14 cellular contexts compared by ENCODE assay signal in the genomic region with DNA sequence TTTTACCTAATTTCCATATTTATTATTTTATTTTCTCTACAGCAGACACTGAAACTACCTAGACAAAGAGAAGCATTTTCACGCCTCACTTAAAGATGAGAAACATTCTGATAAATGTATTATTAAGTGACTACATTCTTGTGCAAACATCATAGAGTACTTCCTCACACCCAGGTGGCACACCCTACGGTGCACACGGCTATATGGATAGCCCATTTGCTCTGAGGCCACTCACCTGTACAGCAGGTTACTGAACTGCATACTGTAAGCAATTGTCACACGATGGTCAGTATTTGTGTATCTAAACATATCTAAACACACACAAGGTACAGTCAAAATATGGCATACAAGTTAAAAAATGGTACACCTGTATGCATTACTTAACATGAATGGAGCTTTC.
A peak's percentile ranks its signal among the peaks of the same experiment; 100 is the strongest.
DNase-seq lines count a peak whose midpoint lies in the region; ATAC-seq and TF ChIP-seq lines count a peak whose summit lies in the region.
"Had no signal": no experiment of that assay in that cellular context is flagged by ENCODE, and none has a peak within 500 bp of the region (broad histone marks: within the 10 kb centered on the region; RNA-seq: fewer than 3 reads in every experiment).

No MANE protein-coding gene starts in this region.

- H3K36me3 ChIP-seq in tibial artery = no peaks in the 10 kb centered on the region
- H3K36me3 ChIP-seq: BE2C, HAP-1 had no signal

- ATAC-seq in left colon = peak; percentile 98

- H3K9me3 ChIP-seq in tibial artery = no peaks in the 10 kb centered on the region
- H3K9me3 ChIP-seq: BE2C, HAP-1 had no signal

- H3K27ac ChIP-seq in tibial artery = no peak overlapping the region
- H3K27ac ChIP-seq in coronary artery = no peak overlapping the region
- H3K27ac ChIP-seq: C4-2B had no signal

- TF ChIP-seq CTCF in tibial artery (IDR thresholded peaks at IDR 0.05) (no peak), coronary artery (IDR thresholded peaks at IDR 0.05) (no peak), type B pancreatic cell (conservative IDR thresholded peaks at IDR 0.05) (no peak)

- H3K27me3 Mint-ChIP-seq in type B pancreatic cell = no peaks in the 10 kb centered on the region
- H3K27me3 Mint-ChIP-seq: CD4-positive, alpha-beta memory T cell had no signal

- H3K9me3 Mint-ChIP-seq in type B pancreatic cell = peaks cover 12% of the 10 kb centered on the region

- H3K27me3 ChIP-seq in tibial artery = no peaks in the 10 kb centered on the region
- H3K27me3 ChIP-seq: BE2C had no signal

- no peak overlapping the region for H3K4me3 Mint-ChIP-seq in type B pancreatic cell
- H3K4me3 Mint-ChIP-seq: CD4-positive, alpha-beta memory T cell had no signal

- no peak overlapping the region for H3K4me3 ChIP-seq in tibial artery
- H3K4me3 ChIP-seq in coronary artery = no peak overlapping the region
- H3K4me3 ChIP-seq: HAP-1 had no signal

- DNase-seq in NCI-H510A treated with DMSO at 0.1 percent for 48 hours (lab: John Stamatoyannopoulos, UW) = peak; percentile 19
- no peak for DNase-seq in NCI-H510A (lab: John Stamatoyannopoulos, UW)
- DNase-seq in NCI-H748 (lab: John Stamatoyannopoulos, UW; ENCODE audit: unreplicated experiment) = peak; percentile 46
- DNase-seq in left colon = peak in 1 of 2 donors; percentile 19
- DNase-seq in tibial artery = no peak
- no peak for DNase-seq in coronary artery (ENCODE audit: low spot score)
- DNase-seq in type B pancreatic cell (ENCODE audit: extremely low spot score, unreplicated experiment) = no peak
- DNase-seq: BE2C; CD4-positive, alpha-beta memory T cell; COR-L47; DMS153; GF-D8 had no signal

- no peak overlapping the region for H3K27ac Mint-ChIP-seq in type B pancreatic cell
- H3K27ac Mint-ChIP-seq: CD4-positive, alpha-beta memory T cell had no signal

- H3K36me3 Mint-ChIP-seq in type B pancreatic cell = no peaks in the 10 kb centered on the region
- H3K36me3 Mint-ChIP-seq: CD4-positive, alpha-beta memory T cell had no signal

- H3K4me1 Mint-ChIP-seq in type B pancreatic cell (ENCODE audit: unreplicated experiment) = peaks cover 4% of the 10 kb centered on the region
- H3K4me1 Mint-ChIP-seq: CD4-positive, alpha-beta memory T cell had no signal

- H3K4me1 ChIP-seq in tibial artery = no peaks in the 10 kb centered on the region
- H3K4me1 ChIP-seq: BE2C, HAP-1 had no signal

- intact Hi-C loops in left colon (cut with DNase I, micrococcal nuclease) (no loop called here), tibial artery (cut with DNase I; ENCODE audit: low total_unique reads) (no loop called here)

Comparison
In these comparisons a context has a peak if more than half of its experiments do, and no peak if none do; other contexts are left out.
1. DNase-seq: peak in NCI-H510A treated with DMSO at 0.1 percent for 48 hours (single experiment) and NCI-H748 (single experiment); none in NCI-H510A (single experiment), tibial artery (0 of 2), coronary artery (single experiment) and type B pancreatic cell (single experiment).